ENCODE assay signal across 8 cellular contexts in genomic region chr2:8475349-8476045, GRCh38.
A peak's percentile ranks its signal among the peaks of the same experiment; 100 is the strongest.
DNase-seq lines count a peak whose midpoint lies in the region; ATAC-seq lines count a peak whose summit lies in the region.

No MANE protein-coding gene starts in this region.

- DNase-seq in DMS53 (lab: John Stamatoyannopoulos, UW) (peak; percentile 94), NOMO-1 treated with DMSO at 0.1 percent for 48 hours (lab: John Stamatoyannopoulos, UW; ENCODE audit: unreplicated experiment) (peak; percentile 72), left lobe of liver (ENCODE audit: low spot score) (peak; percentile 83), inferior parietal cortex (ENCODE audit: extremely low spot score) (no peak), putamen (ENCODE audit: low spot score) (no peak)
- no peak for DNase-seq in effector CD8-positive, alpha-beta T cell (lab: John Stamatoyannopoulos, UW)

- ATAC-seq in GM21786 (IDR thresholded peaks at IDR 0.05; ENCODE audit: unreplicated experiment) (peak; percentile 23), left lobe of liver (peak; percentile 70), HG02885 (IDR thresholded peaks at IDR 0.05; ENCODE audit: poor library complexity, unreplicated experiment) (no peak)

Comparison
In these comparisons a context has a peak if more than half of its experiments do, and no peak if none do; other contexts are left out.
1. DNase-seq: peak in DMS53 (single experiment), NOMO-1 treated with DMSO at 0.1 percent for 48 hours (single experiment) and left lobe of liver (single experiment); none in inferior parietal cortex (single experiment), effector CD8-positive, alpha-beta T cell (single experiment) and putamen (single experiment).